In the genomic region with DNA sequence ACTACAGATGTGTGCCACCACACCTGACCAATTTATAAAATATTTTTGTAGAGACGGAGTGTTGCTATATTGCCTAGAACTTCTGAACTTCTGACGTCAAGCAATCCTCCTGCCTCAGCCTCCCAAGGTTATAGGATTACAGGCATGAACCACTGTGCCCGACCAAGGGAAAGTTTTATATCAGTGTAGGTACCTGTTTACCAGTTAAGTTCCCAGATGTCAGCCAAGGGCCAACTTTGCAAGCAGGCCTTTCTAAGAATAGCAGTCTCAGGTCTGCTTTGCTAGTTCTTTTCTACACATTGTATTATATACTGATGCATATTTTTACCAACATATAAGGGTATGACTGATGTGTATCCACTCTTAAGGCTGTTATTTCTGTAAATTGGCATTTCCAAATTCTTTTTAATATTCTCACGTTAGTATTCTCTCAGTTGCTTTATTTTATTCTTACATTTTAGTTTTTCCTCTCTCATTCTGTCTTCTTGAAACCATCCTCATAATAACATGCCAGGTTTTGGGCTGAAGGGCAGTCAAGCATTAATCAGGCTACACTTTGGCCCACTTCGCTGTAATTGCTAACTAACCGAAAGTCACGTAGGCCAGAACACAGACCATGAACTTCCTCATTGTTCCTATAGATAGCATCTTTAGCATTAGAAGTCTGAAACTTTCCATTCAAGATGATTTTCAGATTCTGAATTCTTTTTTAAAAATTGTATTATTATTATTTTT, we compare ENCODE assay signal across 12 cellular contexts. TPM values are rescaled to one million over a fixed set of nuclear protein-coding genes. Genes with fewer than 3 reads are reported as not detected.
DNase-seq lines count a peak whose midpoint lies in the region; ATAC-seq and TF ChIP-seq lines count a peak whose summit lies in the region.
"Had no signal": no experiment of that assay in that cellular context is flagged by ENCODE, and none has a peak within 500 bp of the region (broad histone marks: within the 10 kb centered on the region; RNA-seq: fewer than 3 reads in every experiment).

No MANE protein-coding gene starts in this region.

- TF ChIP-seq CTCF in ascending aorta (IDR thresholded peaks at IDR 0.05), result no peak

- intact Hi-C loops in ascending aorta (cut with DNase I), result no loop called here

- ATAC-seq in GM18870 (IDR thresholded peaks at IDR 0.05; ENCODE audit: unreplicated experiment) (peak; percentile 74), GM21825 (IDR thresholded peaks at IDR 0.05; ENCODE audit: unreplicated experiment) (peak; percentile 75), HG03439 (IDR thresholded peaks at IDR 0.05; ENCODE audit: unreplicated experiment) (peak; percentile 56), memory B cell (ENCODE audit: low read depth) (peak; percentile 79)
- ATAC-seq: activated T-cell treated with anti-CD3 and anti-CD28 coated beads, Interleukin-2, amount 50 U/mL, for 4 hours had no signal

- H3K9me3 ChIP-seq in ascending aorta, result no peaks in the 10 kb centered on the region

- peak overlapping the region; percentile 80 for H3K27ac Mint-ChIP-seq in memory B cell
- H3K27ac Mint-ChIP-seq: T-helper 1 cell treated with Interleukin-12 subunit alpha and Interleukin-12 subunit beta and Interleukin-4 antibody, amounts not matched to agents 30 μg/mL and 1 μg/mL, for 36 hours had no signal

- H3K4me3 Mint-ChIP-seq in memory B cell, result peak overlapping the region; percentile 56
- H3K4me3 Mint-ChIP-seq: activated T-cell treated with anti-CD3 and anti-CD28 coated beads, Interleukin-2, amount 50 U/mL, for 4 hours; T-helper 1 cell treated with Interleukin-12 subunit alpha and Interleukin-12 subunit beta and Interleukin-4 antibody, amounts not matched to agents 30 μg/mL and 1 μg/mL, for 36 hours had no signal

- H3K4me1 Mint-ChIP-seq in memory B cell, result peaks cover 38% of the 10 kb centered on the region

- TF ChIP-seq POLR2A in erythroblast (IDR thresholded peaks at IDR 0.05; ENCODE audit: low read length), result no peak

- no peak overlapping the region for H3K27ac ChIP-seq in ascending aorta
- H3K27ac ChIP-seq: cardiac muscle cell had no signal

- H3K9me3 Mint-ChIP-seq in memory B cell, result no peaks in the 10 kb centered on the region
- H3K9me3 Mint-ChIP-seq: activated T-cell treated with anti-CD3 and anti-CD28 coated beads, Interleukin-2, amount 50 U/mL, for 4 hours; T-helper 1 cell treated with Interleukin-12 subunit alpha and Interleukin-12 subunit beta and Interleukin-4 antibody, amounts not matched to agents 30 μg/mL and 1 μg/mL, for 36 hours had no signal

- DNase-seq in memory B cell (ENCODE audit: low spot score in 2 of 2), result peak in 1 of 2 donors; percentile 26
- no peak for DNase-seq in NCI-H2029 treated with DMSO at 0.1 percent for 48 hours (lab: John Stamatoyannopoulos, UW)
- no peak for DNase-seq in erythroblast (lab: John Stamatoyannopoulos, UW)
- no peak for DNase-seq in ascending aorta (ENCODE audit: low spot score in 2 of 2)
- DNase-seq in NCI-H1092 (lab: John Stamatoyannopoulos, UW), result no peak
- DNase-seq: activated T-cell treated with anti-CD3 and anti-CD28 coated beads, Interleukin-2, amount 50 U/mL, for 4 hours; NCI-H226 had no signal

- no peaks in the 10 kb centered on the region for H3K36me3 Mint-ChIP-seq in memory B cell

- H3K36me3 ChIP-seq in ascending aorta, result no peaks in the 10 kb centered on the region
- H3K36me3 ChIP-seq: cardiac muscle cell had no signal

- H3K4me3 ChIP-seq in ascending aorta, result no peak overlapping the region
- H3K4me3 ChIP-seq: cardiac muscle cell had no signal

- H3K27me3 Mint-ChIP-seq in memory B cell, result peaks cover 1% of the 10 kb centered on the region

- no peaks in the 10 kb centered on the region for H3K27me3 ChIP-seq in ascending aorta

- no peaks in the 10 kb centered on the region for H3K4me1 ChIP-seq in ascending aorta

RNA-seq across cellular contexts. Expression of gene CXXC1, which starts 25.0 kb away (rescaled TPM):
- total RNA-seq in ascending aorta, result 171 TPM

RNA-seq across cellular contexts. Expression of gene MBD1, which starts 31.1 kb away (rescaled TPM):
- 53.4 TPM for total RNA-seq in ascending aorta

RNA-seq across cellular contexts. Expression of gene CFAP53, which starts 46.2 kb away (rescaled TPM):
- not detected for total RNA-seq in ascending aorta
